7 cellular contexts compared by ENCODE assay signal in the genomic region with DNA sequence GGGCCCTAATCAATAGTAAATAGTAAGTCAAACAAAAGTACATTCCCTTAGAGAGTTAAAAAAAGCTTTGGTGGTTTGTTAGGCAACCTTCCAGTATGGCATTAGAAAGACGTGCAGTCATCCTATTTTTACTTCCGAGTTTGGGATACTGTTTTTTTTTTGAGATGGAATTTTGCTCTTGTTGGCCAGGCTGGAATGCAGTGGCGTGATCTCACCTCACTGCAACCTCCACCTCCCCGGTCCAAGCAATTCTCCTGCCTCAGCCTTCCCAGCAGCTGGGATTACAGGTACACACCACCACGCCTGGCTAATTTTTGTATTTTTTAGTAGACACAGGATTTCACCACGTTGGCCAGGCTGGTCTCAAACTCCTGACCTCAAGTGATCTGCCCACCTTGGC. TPM values are rescaled to one million over a fixed set of nuclear protein-coding genes. Genes with fewer than 3 reads are reported as not detected.
DNase-seq lines count a peak whose midpoint lies in the region; FAIRE-seq and TF ChIP-seq lines count a peak whose summit lies in the region.
"Not testable (repeated sequence)": the region's sequence is repeated elsewhere in the genome, so short reads cannot be mapped to it uniquely, and the experiment has no call there.

No MANE protein-coding gene starts in this region.

- peak; percentile 8 for DNase-seq in A172 (ENCODE audit: low spot score)
- peak; percentile 15 for DNase-seq in Daoy (ENCODE audit: low read depth)
- DNase-seq in HK-2 (ENCODE audit: unreplicated experiment), result peak; percentile 43
- peak; percentile 79 for DNase-seq in RCC 7860 (ENCODE audit: low spot score)
- DNase-seq in astrocyte of the cerebellum (ENCODE audit: low read depth), result peak; percentile 13
- peak; percentile 50 for DNase-seq in epithelial cell of esophagus (ENCODE audit: low read depth)
- DNase-seq in kidney glomerular epithelial cell (lab: John Stamatoyannopoulos, UW), result peak; percentile 41

- TF ChIP-seq CTCF in astrocyte of the cerebellum (IDR thresholded peaks at IDR 0.05; ENCODE audit: low read depth, low read length, missing control alignments); epithelial cell of esophagus (IDR thresholded peaks at IDR 0.05; ENCODE audit: insufficient read depth, low read depth, low read length, missing control alignments): not testable (repeated sequence)

- peak; percentile 71 for FAIRE-seq in RCC 7860 (lab: Jason Lieb, UNC)

- in situ Hi-C loops in astrocyte of the cerebellum (cut with HindIII; ENCODE audit: low sequenced_read_pairs), result not testable (repeated sequence)

- H3K4me3 ChIP-seq in astrocyte of the cerebellum (ENCODE audit: low read depth, low read length); epithelial cell of esophagus (ENCODE audit: low read length): not testable (repeated sequence)

RNA-seq across cellular contexts. Expression of a gene that starts 54.0 kb away (rescaled TPM):
- 40.3 and 50.6 TPM in 2 replicates for total RNA-seq in A172 (2014; rRNA removed; shearing (Covaris generic))
- 34.7 and 39.5 TPM in 2 replicates for total RNA-seq in Daoy (2014; rRNA removed; shearing (Covaris generic))

Comparison
In these comparisons a context has a peak if more than half of its experiments do, and no peak if none do; other contexts are left out.
1. DNase-seq: peak in every context shown above with its lines; median percentile 79 in RCC 7860; 50 in epithelial cell of esophagus; 43 in HK-2; 41 in kidney glomerular epithelial cell; 15 in Daoy; 13 in astrocyte of the cerebellum; 8 in A172.